8 cellular contexts compared by ENCODE assay signal in genomic region chr12:95473440-95473946, GRCh38. TPM values are rescaled to one million over a fixed set of nuclear protein-coding genes. Genes with fewer than 3 reads are reported as not detected.
DNase-seq lines count a peak whose midpoint lies in the region; ATAC-seq and TF ChIP-seq lines count a peak whose summit lies in the region.

No MANE protein-coding gene starts in this region.

- intact Hi-C loops in activated naive CD4-positive, alpha-beta T cell treated with anti-CD3 and anti-CD28 coated beads for 36 hours (cut with micrococcal nuclease): loop anchor here (1.0 to 10.0 kb wide), 6 partner anchors 46 to 1211 kb away; partner anchors contain the start of genes AMDHD1, CCDC38, NR2C1 and SNRPF

- H3K4me3 ChIP-seq in BE2C (ENCODE audit: low read depth, low read length): peak overlapping the region; percentile 99

- peaks cover 30% of the 10 kb centered on the region for H3K36me3 ChIP-seq in BE2C

- H3K9me3 Mint-ChIP-seq in activated naive CD4-positive, alpha-beta T cell treated with anti-CD3 and anti-CD28 coated beads for 36 hours: no peaks in the 10 kb centered on the region

- no peaks in the 10 kb centered on the region for H3K9me3 ChIP-seq in BE2C

- DNase-seq in BE2C (peak; percentile 25), NCI-H510A (lab: John Stamatoyannopoulos, UW) (peak; percentile 31), germinal center (ENCODE audit: low spot score) (peak; percentile 48), nucleus accumbens (lab: John Stamatoyannopoulos, UW) (peak in 31 of 56 donors; percentile 1 to 79 (median 34)), NCI-H1048 (lab: John Stamatoyannopoulos, UW) (no peak)
- DNase-seq in activated naive CD4-positive, alpha-beta T cell treated with anti-CD3 and anti-CD28 coated beads for 36 hours: peak; percentile 56

- peak overlapping the region; percentile 96 for H3K4me3 Mint-ChIP-seq in activated naive CD4-positive, alpha-beta T cell treated with anti-CD3 and anti-CD28 coated beads for 36 hours

- TF ChIP-seq CTCF in BE2C (IDR thresholded peaks at IDR 0.05; ENCODE audit: low read depth, low read length): no peak

- H3K27me3 Mint-ChIP-seq in activated naive CD4-positive, alpha-beta T cell treated with anti-CD3 and anti-CD28 coated beads for 36 hours (ENCODE audit: low read depth): no peaks in the 10 kb centered on the region

- H3K4me1 Mint-ChIP-seq in activated naive CD4-positive, alpha-beta T cell treated with anti-CD3 and anti-CD28 coated beads for 36 hours (ENCODE audit: low read depth): peaks cover 37% of the 10 kb centered on the region

- CTCF ChIA-PET in activated naive CD4-positive, alpha-beta T cell treated with anti-CD3 and anti-CD28 coated beads for 36 hours (lab: Charles Lee): interaction anchor here (1.4 kb wide), 1 partner anchor 61 kb away, joined by 3 read pairs; no protein-coding TSS in a partner anchor

- H3K36me3 Mint-ChIP-seq in activated naive CD4-positive, alpha-beta T cell treated with anti-CD3 and anti-CD28 coated beads for 36 hours (ENCODE audit: low read depth): peaks cover 29% of the 10 kb centered on the region

- H3K27me3 ChIP-seq in BE2C: no peaks in the 10 kb centered on the region

- no peaks in the 10 kb centered on the region for H3K4me1 ChIP-seq in BE2C

- H3K27ac Mint-ChIP-seq in activated naive CD4-positive, alpha-beta T cell treated with anti-CD3 and anti-CD28 coated beads for 36 hours: peak overlapping the region; percentile 98

- peak; percentile 27 for ATAC-seq in GM18858 (IDR thresholded peaks at IDR 0.05; ENCODE audit: unreplicated experiment)
- ATAC-seq in HG03060 (IDR thresholded peaks at IDR 0.05; ENCODE audit: low read depth, unreplicated experiment): peak; percentile 23

RNA-seq across cellular contexts. Expression of gene METAP2, which starts 0.5 kb away (rescaled TPM):
- polyA plus RNA-seq in BE2C (2012; ENCODE audit: insufficient read depth, insufficient read length, low read depth): 153 TPM
- 100 to 1,000 TPM; 108 to 110 TPM for total RNA-seq in activated naive CD4-positive, alpha-beta T cell treated with anti-CD3 and anti-CD28 coated beads for 36 hours
